In genomic region chr7:100148559-100149328, GRCh38 we compare ENCODE assay signal across 8 cellular contexts. TPM values are rescaled to one million over a fixed set of nuclear protein-coding genes. Genes with fewer than 3 reads are reported as not detected.
DNase-seq lines count a peak whose midpoint lies in the region; ATAC-seq lines count a peak whose summit lies in the region.

LAMTOR4 (plus strand) TSS chr7:100148918; CDS start chr7:100148973, 55 bp downstream.

- H3K4me3 Mint-ChIP-seq in IgD-negative memory B cell: peak within 1 kb of the TSS; percentile 80 to 99 (median 97)

- peak within 1 kb of the TSS; percentile 97 for H3K4me3 ChIP-seq in mononuclear cell (ENCODE audit: low read length)

- H3K27me3 Mint-ChIP-seq in IgD-negative memory B cell: no peaks in the 10 kb centered on the region

- no peaks in the 10 kb centered on the region for H3K9me3 Mint-ChIP-seq in IgD-negative memory B cell

- peak; percentile 98 for ATAC-seq in GM21529 (IDR thresholded peaks at IDR 0.05; ENCODE audit: unreplicated experiment)

- peak within 1 kb of the TSS; percentile 82 to 98 (median 97) for H3K27ac Mint-ChIP-seq in IgD-negative memory B cell

- DNase-seq in DMS114 treated with DMSO at 0.1 percent for 48 hours (lab: John Stamatoyannopoulos, UW; ENCODE audit: unreplicated experiment) (peak; percentile 97), OCI-M2 (lab: John Stamatoyannopoulos, UW; ENCODE audit: unreplicated experiment) (peak; percentile 85), activated T-cell treated with anti-CD3 and anti-CD28 coated beads for 4 hours (peak; percentile 93), epidermal melanocyte (ENCODE audit: insufficient read length, low spot score) (peak; percentile 97)
- DNase-seq in stimulated activated CD8-positive, alpha-beta memory T cell treated with anti-CD3 and anti-CD28 coated beads, Interleukin-4, amount 100 ng/mL, for 1 hour (ENCODE audit: low read depth in 2 of 2, low spot score in 1 of 2): peak; percentile 88 to 96

- no peaks in the 10 kb centered on the region for H3K27me3 ChIP-seq in mononuclear cell (ENCODE audit: insufficient read depth, low read length)

- H3K4me1 ChIP-seq in mononuclear cell (ENCODE audit: insufficient read depth, low read length): peaks cover 55% of the 10 kb centered on the region

- H3K4me1 Mint-ChIP-seq in IgD-negative memory B cell: peaks cover 19 to 31% (median 24%) of the 10 kb centered on the region in 3 donors

- H3K36me3 Mint-ChIP-seq in IgD-negative memory B cell: peaks cover 2% of the 10 kb centered on the region

- H3K9me3 ChIP-seq in mononuclear cell (ENCODE audit: low read depth, low read length): no peaks in the 10 kb centered on the region

RNA-seq across cellular contexts. Expression of gene LAMTOR4, which starts in this region (rescaled TPM):
- 443 TPM for polyA plus RNA-seq in IgD-negative memory B cell
- total RNA-seq in mononuclear cell: 102 TPM

Comparison
In these comparisons a context has a peak if more than half of its experiments do, and no peak if none do; other contexts are left out.
1. Peak in every context shown above with its lines: DNase-seq, ATAC-seq and H3K4me3 ChIP-seq.